Comparison of ENCODE assay signal across 10 cellular contexts in genomic region chr16:15775209-15775608, GRCh38.
DNase-seq lines count a peak whose midpoint lies in the region; FAIRE-seq and TF ChIP-seq lines count a peak whose summit lies in the region.
"Had no signal": no experiment of that assay in that cellular context is flagged by ENCODE, and none has a peak within 500 bp of the region (broad histone marks: within the 10 kb centered on the region; RNA-seq: fewer than 3 reads in every experiment).

No MANE protein-coding gene starts in this region.

- no peak overlapping the region for H2BK20ac ChIP-seq in H1 (ENCODE audit: low read length)

- no peak overlapping the region for H3K56ac ChIP-seq in H1 (replicated peaks; ENCODE audit: insufficient read length, low read depth, low read length)

- DNase-seq in mammary epithelial cell (peak; percentile 21), breast epithelium (ENCODE audit: low spot score in 2 of 2) (no peak), NCI-H510A treated with DMSO at 0.1 percent for 48 hours (lab: John Stamatoyannopoulos, UW) (peak; percentile 18), H1 (ENCODE audit: low read depth in 1 of 2, low spot score in 2 of 2) (no peak), substantia nigra (lab: John Stamatoyannopoulos, UW) (no peak), SIG-M5 (lab: John Stamatoyannopoulos, UW) (no peak), osteoblast (ENCODE audit: insufficient read length, low spot score, missing footprints) (no peak), C1 segment of cervical spinal cord (lab: John Stamatoyannopoulos, UW) (no peak)
- DNase-seq: DMS79 treated with DMSO at 0.1 percent for 48 hours had no signal

- H3K18ac ChIP-seq in H1 (ENCODE audit: extremely low read depth, low read length): no peak overlapping the region

- POLR2A ChIA-PET in H1 (lab: Charles Lee; ENCODE audit: partially characterized antibody): interaction anchor here (0.6 to 0.9 kb wide), 2 partner anchors 100 to 1138 kb away, joined by 3 read pairs; no protein-coding TSS in a partner anchor

- no peak overlapping the region for H2BK120ac ChIP-seq in H1 (replicated peaks; ENCODE audit: low read depth, low read length)

- in situ Hi-C loops in mammary epithelial cell (cut with MboI; ENCODE audit: low sequenced_read_pairs in 2 of 2): loop anchor here (10.0 to 25.0 kb wide), 3 partner anchors 60 to 410 kb away; no protein-coding TSS in a partner anchor

- no TSS peak for BruUV-seq in mammary epithelial cell (replicated peaks; lab: Mats Ljungman, UMichigan)

- TF ChIP-seq EP300 in H1 (IDR thresholded peaks at IDR 0.05; ENCODE audit: borderline replicate concordance in 1 of 2, low read depth in 2 of 2, low read length in 2 of 2): no peak

- no peak overlapping the region for H4K91ac ChIP-seq in H1 (replicated peaks; ENCODE audit: insufficient read length, low read length)

- H2AK5ac ChIP-seq in H1 (ENCODE audit: low read depth, low read length): no peak overlapping the region

- no peak overlapping the region for H3K14ac ChIP-seq in H1 (ENCODE audit: insufficient read length)

- no peaks in the 10 kb centered on the region for H3K79me2 ChIP-seq in mammary epithelial cell (ENCODE audit: insufficient read depth, low read length)
- no peaks in the 10 kb centered on the region for H3K79me2 ChIP-seq in H1 (ENCODE audit: control insufficient read depth in 1 of 2, insufficient read depth in 2 of 2, low read length in 2 of 2)
- no peaks in the 10 kb centered on the region for H3K79me2 ChIP-seq in osteoblast (ENCODE audit: insufficient read depth, low read length)

- H3K23ac ChIP-seq in H1 (ENCODE audit: insufficient read length): no peak overlapping the region

- no peak overlapping the region for H2AFZ ChIP-seq in mammary epithelial cell (ENCODE audit: low read depth, low read length)
- peak overlapping the region; percentile 23; the same call in 1 of the 2 replicates for H2AFZ ChIP-seq in H1 (ENCODE audit: low read length)
- H2AFZ ChIP-seq in osteoblast (ENCODE audit: low read length): no peak overlapping the region

- H2BK5ac ChIP-seq in H1 (ENCODE audit: low read depth, low read length): no peak overlapping the region

- H3K9me3 ChIP-seq in mammary epithelial cell (replicated peaks; ENCODE audit: insufficient read depth, low read length) (no peaks in the 10 kb centered on the region), breast epithelium (no peaks in the 10 kb centered on the region), H1 (ENCODE audit: insufficient read depth in 2 of 2, low read depth in 1 of 2, low read length in 1 of 2) (no peaks in the 10 kb centered on the region), osteoblast (ENCODE audit: low read depth, low read length) (no peaks in the 10 kb centered on the region)

- no peaks in the 10 kb centered on the region for H3K79me1 ChIP-seq in H1 (ENCODE audit: low read depth, low read length)

- H4K5ac ChIP-seq in H1 (ENCODE audit: insufficient read length, low read depth, low read length): no peak overlapping the region

- no peak overlapping the region for H4K8ac ChIP-seq in H1 (ENCODE audit: extremely low read depth, insufficient read depth, low read length)

- no peak overlapping the region for H3K9ac ChIP-seq in mammary epithelial cell (ENCODE audit: insufficient read depth, low read length)
- no peak overlapping the region for H3K9ac ChIP-seq in H1 (replicated peaks in 1 of 4; ENCODE audit: extremely low read depth in 1 of 4, low read depth in 3 of 4, low read length in 3 of 4)
- H3K9ac ChIP-seq: KMS-11 had no signal

- TF ChIP-seq CTCF in mammary epithelial cell (conservative IDR thresholded peaks at IDR 0.05 in 1 of 2, IDR thresholded peaks at IDR 0.05 in 1 of 2; ENCODE audit: extremely low read depth in 1 of 2, insufficient read depth in 1 of 2, low read depth in 1 of 2, low read length in 2 of 2): no peak
- no peak for TF ChIP-seq CTCF in breast epithelium (IDR thresholded peaks at IDR 0.05)
- TF ChIP-seq CTCF in H1 (IDR thresholded peaks at IDR 0.05; ENCODE audit: control extremely low read depth in 1 of 3, insufficient read depth in 1 of 3, low read depth in 1 of 3, low read length in 3 of 3): no peak
- no peak for TF ChIP-seq CTCF in osteoblast (IDR thresholded peaks at IDR 0.05; ENCODE audit: extremely low read depth, low read depth, low read length)

- no peak for TF ChIP-seq RAD21 in H1 (IDR thresholded peaks at IDR 0.05 in 1 of 2, conservative IDR thresholded peaks at IDR 0.05 in 1 of 2; ENCODE audit: low read depth in 2 of 2, low read length in 2 of 2)

- H3K27me3 ChIP-seq in mammary epithelial cell (ENCODE audit: insufficient read depth, low read length) (peaks cover 2% of the 10 kb centered on the region), breast epithelium (no peaks in the 10 kb centered on the region), H1 (replicated peaks in 1 of 4; ENCODE audit: control insufficient read depth in 3 of 4, extremely low read depth in 1 of 4, insufficient read depth in 3 of 4, low read length in 3 of 4) (peaks cover 0 to 6% (median 0%) of the 10 kb centered on the region in 4 experiments; a peak in 2 of 7 replicates), osteoblast (ENCODE audit: insufficient read depth, low read length) (peaks cover 13% of the 10 kb centered on the region)

- H4K20me1 ChIP-seq in mammary epithelial cell (ENCODE audit: insufficient read depth, low read length) (no peaks in the 10 kb centered on the region), H1 (replicated peaks in 1 of 2; ENCODE audit: control insufficient read depth in 1 of 2, insufficient read depth in 2 of 2, low read length in 2 of 2) (no peaks in the 10 kb centered on the region), osteoblast (ENCODE audit: insufficient read depth, low read length) (no peaks in the 10 kb centered on the region)

- no peak overlapping the region for H2BK15ac ChIP-seq in H1 (ENCODE audit: low read length)

- intact Hi-C loops in mammary epithelial cell (cut with micrococcal nuclease): no loop called here
- intact Hi-C loops in breast epithelium (cut with DNase I; ENCODE audit: low total_unique reads): no loop called here

- no peak overlapping the region for H3K4me2 ChIP-seq in mammary epithelial cell (ENCODE audit: insufficient read depth, low read depth, low read length)
- no peak overlapping the region for H3K4me2 ChIP-seq in H1 (ENCODE audit: insufficient read depth in 1 of 2, low read depth in 2 of 2, low read length in 2 of 2)
- no peak overlapping the region for H3K4me2 ChIP-seq in osteoblast (ENCODE audit: insufficient read depth, low read length)
- H3K4me2 ChIP-seq: KMS-11 had no signal

- H3K23me2 ChIP-seq in H1 (ENCODE audit: low read depth, low read length): no peaks in the 10 kb centered on the region

- H3K4me3 ChIP-seq in mammary epithelial cell (replicated peaks in 1 of 3; ENCODE audit: insufficient read depth in 1 of 3, low read depth in 2 of 3, low read length in 3 of 3) (no peak overlapping the region), breast epithelium (no peak overlapping the region), H1 (ENCODE audit: extremely low read depth in 1 of 4, insufficient read depth in 2 of 4, low read depth in 3 of 4, low read length in 4 of 4) (no peak overlapping the region), osteoblast (ENCODE audit: insufficient read depth, low read length) (no peak overlapping the region)

- H3K36me3 ChIP-seq in mammary epithelial cell (ENCODE audit: insufficient read depth, low read length) (no peaks in the 10 kb centered on the region), breast epithelium (no peaks in the 10 kb centered on the region), H1 (ENCODE audit: control insufficient read depth in 2 of 4, insufficient read depth in 4 of 4, low read length in 3 of 4) (no peaks in the 10 kb centered on the region), osteoblast (ENCODE audit: insufficient read depth, low read length) (no peaks in the 10 kb centered on the region)

- H3K4me1 ChIP-seq in mammary epithelial cell (ENCODE audit: insufficient read depth, low read length) (no peaks in the 10 kb centered on the region), breast epithelium (no peaks in the 10 kb centered on the region), H1 (replicated peaks in 1 of 4; ENCODE audit: control insufficient read depth in 3 of 4, insufficient read depth in 4 of 4, low read length in 3 of 4) (no peaks in the 10 kb centered on the region), osteoblast (ENCODE audit: insufficient read depth, low read length) (peaks cover 5% of the 10 kb centered on the region)

- no peak for TF ChIP-seq POLR2A in breast epithelium (IDR thresholded peaks at IDR 0.05)
- TF ChIP-seq POLR2A in H1 (IDR thresholded peaks at IDR 0.05; ENCODE audit: control extremely low read depth in 1 of 2, low read depth in 2 of 2, low read length in 2 of 2): no peak

- H3K4ac ChIP-seq in H1 (replicated peaks; ENCODE audit: insufficient read length, low read depth, low read length): no peak overlapping the region

- dilution Hi-C loops in mammary epithelial cell (cut with HindIII; ENCODE audit: low sequenced_read_pairs): no loop called here

- CTCF ChIA-PET in mammary epithelial cell (lab: Charles Lee; ENCODE audit: low non-redundant PET): no interaction called here
- CTCF ChIA-PET in H1 (lab: Charles Lee; ENCODE audit: partially characterized antibody): interaction anchor here (1.0 to 1.6 kb wide), 7 partner anchors 9 to 61 kb away, joined by 3 to 7 read pairs (median 4); no protein-coding TSS in a partner anchor

- no peak overlapping the region for H2BK12ac ChIP-seq in H1 (ENCODE audit: low read depth, low read length)

- H3K27ac ChIP-seq in mammary epithelial cell (ENCODE audit: insufficient read depth, low read depth, low read length): no peak overlapping the region
- no peak overlapping the region for H3K27ac ChIP-seq in breast epithelium
- no peak overlapping the region for H3K27ac ChIP-seq in H1 (ENCODE audit: low read depth, low read length)
- no peak overlapping the region for H3K27ac ChIP-seq in substantia nigra (ENCODE audit: low read depth, low read length, poor library complexity, severe bottlenecking)
- no peak overlapping the region for H3K27ac ChIP-seq in osteoblast (ENCODE audit: low read depth, low read length)
- H3K27ac ChIP-seq: KMS-11 had no signal

- FAIRE-seq in H1 (lab: Jason Lieb, UNC): no peak

TF ChIP-seq in H1, 55 proteins besides CTCF, POLR2A, EP300 and RAD21 (continues in another document):
- TF ChIP-seq BACH1 (IDR thresholded peaks at IDR 0.05; ENCODE audit: low read length) (no peak), CBX8 (IDR thresholded peaks at IDR 0.05; ENCODE audit: borderline replicate concordance, low read depth, low read length) (no peak), SIX5 (IDR thresholded peaks at IDR 0.05; ENCODE audit: low read depth, low read length) (no peak), ATF2 (IDR thresholded peaks at IDR 0.05; ENCODE audit: low read length) (no peak)

Comparison
In these comparisons a context has a peak if more than half of its experiments do, and no peak if none do; other contexts are left out.
1. DNase-seq: peak in mammary epithelial cell (single experiment) and NCI-H510A treated with DMSO at 0.1 percent for 48 hours (single experiment); none in breast epithelium (0 of 2), H1 (0 of 2), substantia nigra (0 of 49), SIG-M5 (single experiment), osteoblast (single experiment) and C1 segment of cervical spinal cord (0 of 14).